Comparison of ENCODE assay signal across 23 cellular contexts in the genomic region with DNA sequence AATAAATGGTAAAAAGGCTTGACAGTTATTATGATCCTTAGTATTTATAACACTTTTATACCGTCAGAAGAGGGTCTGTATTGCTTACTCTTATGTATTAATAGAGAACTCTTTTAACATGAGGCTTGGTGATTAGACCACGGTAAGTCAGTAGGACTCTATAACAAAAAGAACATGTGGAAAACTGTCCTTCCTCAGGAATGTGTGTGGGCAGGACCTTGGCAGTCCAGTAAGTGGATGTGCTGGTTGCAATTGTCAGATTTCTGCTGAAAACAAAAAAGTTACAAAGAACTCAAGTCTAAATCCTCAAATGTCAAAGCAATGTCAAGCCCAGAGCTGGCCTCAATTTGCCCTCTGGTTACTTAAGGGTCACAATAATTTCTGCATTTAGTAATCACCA.
DNase-seq lines count a peak whose midpoint lies in the region; ATAC-seq, FAIRE-seq and TF ChIP-seq lines count a peak whose summit lies in the region.
"Had no signal": no experiment of that assay in that cellular context is flagged by ENCODE, and none has a peak within 500 bp of the region (broad histone marks: within the 10 kb centered on the region; RNA-seq: fewer than 3 reads in every experiment).

No MANE protein-coding gene starts in this region.

- intact Hi-C loops in IMR-90 (cut with micrococcal nuclease) = no loop called here

- H3K79me1 ChIP-seq in IMR-90 (ENCODE audit: low read depth in 1 of 2, low read length in 2 of 2) = peaks cover 26 to 59% of the 10 kb centered on the region in 2 experiments

- POLR2A ChIA-PET in IMR-90 (lab: Charles Lee; ENCODE audit: unreplicated experiment) = no interaction called here

- in situ Hi-C loops in IMR-90 (cut with MboI; ENCODE audit: low sequenced_read_pairs) = no loop called here

- no peak overlapping the region for H2BK120ac ChIP-seq in IMR-90 (ENCODE audit: low read depth, low read length)

- CTCF ChIA-PET in IMR-90 (lab: Yijun Ruan, JAX) = interaction anchor here (0.9 kb wide), 1 partner anchor 58 kb away, joined by 3 read pairs; no protein-coding TSS in a partner anchor

- no peak overlapping the region for H2BK20ac ChIP-seq in IMR-90 (ENCODE audit: low read depth, low read length)

- no peaks in the 10 kb centered on the region for H3K9me3 ChIP-seq in IMR-90 (ENCODE audit: control insufficient read depth, insufficient read depth, low read length)
- H3K9me3 ChIP-seq: right lobe of liver had no signal

- no peak for TF ChIP-seq POLR2A in IMR-90 (IDR thresholded peaks at IDR 0.05; ENCODE audit: low read depth, low read length)
- no peak for TF ChIP-seq POLR2A in H54 (IDR thresholded peaks at IDR 0.05; ENCODE audit: low read depth, low read length)

- H4K5ac ChIP-seq in IMR-90 (ENCODE audit: low read depth, low read length) = no peak overlapping the region

- H2BK5ac ChIP-seq in IMR-90 (ENCODE audit: low read depth, low read length, poor library complexity, severe bottlenecking) = no peak overlapping the region

- no peak overlapping the region for H3K27ac Mint-ChIP-seq in activated naive CD4-positive, alpha-beta T cell treated with anti-CD3 and anti-CD28 coated beads, Interleukin-2, amount 50 U/mL, for 72 hours
- H3K27ac Mint-ChIP-seq: activated T-cell treated with anti-CD3 and anti-CD28 coated beads, Interleukin-2, amount 50 U/mL, for 72 hours had no signal

- dilution Hi-C loops in IMR-90 (cut with HindIII; ENCODE audit: low sequenced_read_pairs, unreplicated experiment) = no loop called here

- peak; percentile 43; the same call in 1 of the 2 replicates for ATAC-seq in IMR-90 (ENCODE audit: low read depth)
- no peak for ATAC-seq in activated naive CD4-positive, alpha-beta T cell treated with anti-CD3 and anti-CD28 coated beads, Interleukin-2, amount 50 U/mL, for 72 hours
- ATAC-seq: activated T-cell treated with anti-CD3 and anti-CD28 coated beads, Interleukin-2, amount 50 U/mL, for 72 hours; GM12878; right lobe of liver had no signal

- no TSS peak for BruUV-seq in IMR-90 (replicated peaks; lab: Mats Ljungman, UMichigan)

- no peaks in the 10 kb centered on the region for H3K36me3 ChIP-seq in IMR-90 (ENCODE audit: control insufficient read depth, insufficient read depth, low read length)
- H3K36me3 ChIP-seq: right lobe of liver had no signal

- no peak overlapping the region for H3K4ac ChIP-seq in IMR-90 (ENCODE audit: low read depth, low read length)

- no peaks in the 10 kb centered on the region for H3K9me3 Mint-ChIP-seq in activated naive CD4-positive, alpha-beta T cell treated with anti-CD3 and anti-CD28 coated beads, Interleukin-2, amount 50 U/mL, for 72 hours
- H3K9me3 Mint-ChIP-seq: activated T-cell treated with anti-CD3 and anti-CD28 coated beads, Interleukin-2, amount 50 U/mL, for 72 hours had no signal

- H3K4me3 ChIP-seq in IMR-90 (ENCODE audit: insufficient read depth, low read depth, low read length) = no peak overlapping the region
- H3K4me3 ChIP-seq: GM12878, PC-9, right lobe of liver had no signal

- DNase-seq in AG09319 (ENCODE audit: extremely low read depth, low read depth) (peak; percentile 40), IMR-90 (peak; percentile 73), dedifferentiated amniotic fluid mesenchymal stem cell (ENCODE audit: extremely low spot score) (peak; percentile 63), medulla oblongata (ENCODE audit: extremely low spot score) (peak; percentile 3), D341Med (ENCODE audit: low spot score) (no peak), H54 (ENCODE audit: insufficient read length, low spot score) (no peak)
- no peak for DNase-seq in activated naive CD4-positive, alpha-beta T cell treated with anti-CD3 and anti-CD28 coated beads, Interleukin-2, amount 50 U/mL, for 72 hours (ENCODE audit: low spot score in 2 of 2)
- no peak for DNase-seq in stimulated activated CD4-positive, alpha-beta T cell treated with anti-CD3 and anti-CD28 coated beads, Interleukin-12 subunit alpha, Interleukin-12 subunit beta, amount 100 ng/mL, for 4 hours
- DNase-seq: ACHN; activated CD4-positive, CD25-positive, alpha-beta regulatory T cell; activated CD8-positive, alpha-beta memory T cell treated with anti-CD3 and anti-CD28 coated beads for 24 hours; activated T-cell treated with anti-CD3 and anti-CD28 coated beads, Interleukin-2, amount 50 U/mL, for 72 hours; cerebellar nuclear complex; glutamatergic neuron; NCI-H1436 treated with DMSO at 0.1 percent for 48 hours; NCI-H82; nucleus accumbens; right lobe of liver; stimulated activated CD4-positive, alpha-beta T cell treated with anti-CD3 and anti-CD28 coated beads, Interleukin-2, amount 100 ng/mL, for 24 hours had no signal

- H3K56ac ChIP-seq in IMR-90 (ENCODE audit: extremely low read depth, insufficient read depth, low read length) = no peak overlapping the region

- WGBS in IMR-90 (ENCODE audit: extremely low coverage in 2 of 2, insufficient read length in 1 of 2), 2 experiments = 80% methylated on average over 1 of the region's 2 CpGs; no CpG with 5 or more reads in 1 of the 2 experiments

- no peak overlapping the region for H3K14ac ChIP-seq in IMR-90 (replicated peaks; ENCODE audit: low read depth, low read length)

- no peaks in the 10 kb centered on the region for H3K27me3 ChIP-seq in IMR-90 (ENCODE audit: control insufficient read depth, insufficient read depth, low read length)
- H3K27me3 ChIP-seq: right lobe of liver had no signal

- no peak overlapping the region for H2AK9ac ChIP-seq in IMR-90 (replicated peaks; ENCODE audit: low read depth, low read length, poor library complexity)

- no peak overlapping the region for H2AK5ac ChIP-seq in IMR-90 (ENCODE audit: low read depth, low read length)

- peaks cover 9% of the 10 kb centered on the region for H3K4me1 ChIP-seq in IMR-90 (ENCODE audit: control insufficient read depth, insufficient read depth, low read length)
- H3K4me1 ChIP-seq: right lobe of liver had no signal

- no peak overlapping the region for H2AFZ ChIP-seq in IMR-90 (replicated peaks; ENCODE audit: low read length, poor library complexity)
- H2AFZ ChIP-seq: PC-9 had no signal

- no peak for TF ChIP-seq RAD21 in IMR-90 (IDR thresholded peaks at IDR 0.05; ENCODE audit: low read length)

- H2BK15ac ChIP-seq in IMR-90 (ENCODE audit: low read depth, low read length) = no peak overlapping the region

- H3K18ac ChIP-seq in IMR-90 (ENCODE audit: low read depth, low read length) = no peak overlapping the region

- no peak overlapping the region for H3K27ac ChIP-seq in IMR-90 (ENCODE audit: insufficient read depth, low read length)
- H3K27ac ChIP-seq: PC-9, right lobe of liver had no signal

- H3K4me2 ChIP-seq in IMR-90 (ENCODE audit: low read depth, low read length) = no peak overlapping the region
- H3K4me2 ChIP-seq: PC-9 had no signal

- no peak overlapping the region for H4K91ac ChIP-seq in IMR-90 (ENCODE audit: insufficient read depth, low read depth, low read length)

- no peaks in the 10 kb centered on the region for H3K36me3 Mint-ChIP-seq in activated naive CD4-positive, alpha-beta T cell treated with anti-CD3 and anti-CD28 coated beads, Interleukin-2, amount 50 U/mL, for 72 hours

- no peaks in the 10 kb centered on the region; the same call in none of the 2 replicates for H3K9me1 ChIP-seq in IMR-90 (ENCODE audit: insufficient read depth, low read length)

- no peak overlapping the region for H3K23ac ChIP-seq in IMR-90 (ENCODE audit: low read depth, low read length)

- H4K8ac ChIP-seq in IMR-90 (ENCODE audit: low read depth in 2 of 2, low read length in 2 of 2) = no peak overlapping the region

- H3K9ac ChIP-seq in IMR-90 (ENCODE audit: low read depth, low read length) = no peak overlapping the region

- no peak for FAIRE-seq in H54 (lab: Jason Lieb, UNC)
- FAIRE-seq: endometrium, GM12878, urothelium cell line had no signal

- TF ChIP-seq CTCF in AG09319 (IDR thresholded peaks at IDR 0.05; ENCODE audit: low read depth, low read length) (no peak), IMR-90 (conservative IDR thresholded peaks at IDR 0.05; ENCODE audit: low read depth, low read length) (no peak)

- 0 out of 2 replicates have a peak, but pooled peaks cover 1% of the 10 kb centered on the region for H4K20me1 ChIP-seq in IMR-90 (ENCODE audit: insufficient read depth, low read length)

TF ChIP-seq in IMR-90, 13 proteins besides CTCF, POLR2A, EP300 and RAD21:
- no peak for TF ChIP-seq RFX5 (IDR thresholded peaks at IDR 0.05; ENCODE audit: low read depth, low read length)
- TF ChIP-seq FOS (IDR thresholded peaks at IDR 0.05; ENCODE audit: low read depth, low read length) = no peak
- peak; percentile 27; the same call in 1 of the 2 replicates for TF ChIP-seq MXI1 (IDR thresholded peaks at IDR 0.05; ENCODE audit: borderline replicate concordance, low read depth, low read length)

Comparison
In these comparisons a context has a peak if more than half of its experiments do, and no peak if none do; other contexts are left out.
1. DNase-seq: peak in AG09319 (single experiment), IMR-90 (single experiment), dedifferentiated amniotic fluid mesenchymal stem cell (single experiment) and medulla oblongata (single experiment); none in activated naive CD4-positive, alpha-beta T cell treated with anti-CD3 and anti-CD28 coated beads, Interleukin-2, amount 50 U/mL, for 72 hours (0 of 2), stimulated activated CD4-positive, alpha-beta T cell treated with anti-CD3 and anti-CD28 coated beads, Interleukin-12 subunit alpha, Interleukin-12 subunit beta, amount 100 ng/mL, for 4 hours (single experiment), D341Med (single experiment) and H54 (single experiment).